ENCODE assay signal across 2 cellular contexts in genomic region chr1:63893976-63894375, GRCh38.
TF ChIP-seq lines count a peak whose summit lies in the region.

No MANE protein-coding gene starts in this region.

TF ChIP-seq in A549, 52 proteins besides CTCF, POLR2A, EP300 and RAD21:
- no peak for TF ChIP-seq FOSL2 (IDR thresholded peaks at IDR 0.05)
- TF ChIP-seq FOSL2 (CRISPR knock-in tag; IDR thresholded peaks at IDR 0.05) = peak; percentile 30; the same call in 1 of the 2 replicates
- TF ChIP-seq HEYL (CRISPR knock-in tag; IDR thresholded peaks at IDR 0.05) = no peak
- no peak for TF ChIP-seq TFCP2L1 (CRISPR knock-in tag; IDR thresholded peaks at IDR 0.05)
- TF ChIP-seq HDAC2 (IDR thresholded peaks at IDR 0.05) = no peak
- no peak for TF ChIP-seq ZFP36 (IDR thresholded peaks at IDR 0.05; ENCODE audit: borderline replicate concordance, partially characterized antibody)
- TF ChIP-seq NPAS2 (CRISPR knock-in tag; IDR thresholded peaks at IDR 0.05; ENCODE audit: borderline replicate concordance) = no peak
- no peak for TF ChIP-seq TP53 (CRISPR knock-in tag; IDR thresholded peaks at IDR 0.05)

TF ChIP-seq in IMR-90, 13 proteins besides CTCF, POLR2A, EP300 and RAD21:
- no peak for TF ChIP-seq BHLHE40 (IDR thresholded peaks at IDR 0.05; ENCODE audit: low read depth, low read length)
- no peak for TF ChIP-seq MXI1 (IDR thresholded peaks at IDR 0.05; ENCODE audit: borderline replicate concordance, low read depth, low read length)
- TF ChIP-seq MAFK (IDR thresholded peaks at IDR 0.05; ENCODE audit: low read depth, low read length) = no peak
- no peak for TF ChIP-seq CHD1 (IDR thresholded peaks at IDR 0.05; ENCODE audit: low read depth, low read length)
- no peak for TF ChIP-seq FOS (IDR thresholded peaks at IDR 0.05; ENCODE audit: low read depth, low read length)
- no peak for TF ChIP-seq RFX5 (IDR thresholded peaks at IDR 0.05; ENCODE audit: low read depth, low read length)
- no peak for TF ChIP-seq CEBPB (IDR thresholded peaks at IDR 0.05; ENCODE audit: low read depth, low read length)
- TF ChIP-seq, protein P1, sequence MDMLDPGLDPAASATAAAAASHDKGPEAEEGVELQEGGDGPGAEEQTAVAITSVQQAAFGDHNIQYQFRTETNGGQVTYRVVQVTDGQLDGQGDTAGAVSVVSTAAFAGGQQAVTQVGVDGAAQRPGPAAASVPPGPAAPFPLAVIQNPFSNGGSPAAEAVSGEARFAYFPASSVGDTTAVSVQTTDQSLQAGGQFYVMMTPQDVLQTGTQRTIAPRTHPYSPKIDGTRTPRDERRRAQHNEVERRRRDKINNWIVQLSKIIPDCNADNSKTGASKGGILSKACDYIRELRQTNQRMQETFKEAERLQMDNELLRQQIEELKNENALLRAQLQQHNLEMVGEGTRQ (IDR thresholded peaks at IDR 0.05; ENCODE audit: low read depth, low read length) = no peak
- TF ChIP-seq SMC3 (IDR thresholded peaks at IDR 0.05; ENCODE audit: low read depth, low read length) = no peak
- TF ChIP-seq NFE2L2 (IDR thresholded peaks at IDR 0.05; ENCODE audit: low read depth, low read length) = no peak
- no peak for TF ChIP-seq RCOR1 (IDR thresholded peaks at IDR 0.05; ENCODE audit: insufficient replicate concordance, low read length)
- no peak for TF ChIP-seq MAZ (IDR thresholded peaks at IDR 0.05; ENCODE audit: borderline replicate concordance, low read depth, low read length)
- TF ChIP-seq, protein P2, sequence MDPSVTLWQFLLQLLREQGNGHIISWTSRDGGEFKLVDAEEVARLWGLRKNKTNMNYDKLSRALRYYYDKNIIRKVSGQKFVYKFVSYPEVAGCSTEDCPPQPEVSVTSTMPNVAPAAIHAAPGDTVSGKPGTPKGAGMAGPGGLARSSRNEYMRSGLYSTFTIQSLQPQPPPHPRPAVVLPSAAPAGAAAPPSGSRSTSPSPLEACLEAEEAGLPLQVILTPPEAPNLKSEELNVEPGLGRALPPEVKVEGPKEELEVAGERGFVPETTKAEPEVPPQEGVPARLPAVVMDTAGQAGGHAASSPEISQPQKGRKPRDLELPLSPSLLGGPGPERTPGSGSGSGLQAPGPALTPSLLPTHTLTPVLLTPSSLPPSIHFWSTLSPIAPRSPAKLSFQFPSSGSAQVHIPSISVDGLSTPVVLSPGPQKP (IDR thresholded peaks at IDR 0.05; ENCODE audit: borderline replicate concordance, low read depth, low read length) = no peak
